Comparison of ENCODE assay signal across 8 cellular contexts in genomic region chr5:149271717-149272558, GRCh38. TPM values are rescaled to one million over a fixed set of nuclear protein-coding genes. Genes with fewer than 3 reads are reported as not detected.
DNase-seq lines count a peak whose midpoint lies in the region; ATAC-seq, FAIRE-seq and TF ChIP-seq lines count a peak whose summit lies in the region.

Gene AFAP1L1, plus strand, starts transcription at chr5:149271859. Its CDS starts 110 bp downstream, at chr5:149271969.

- peaks cover 20% of the 10 kb centered on the region for H3K27me3 Mint-ChIP-seq in activated naive CD4-positive, alpha-beta T cell treated with anti-CD3 and anti-CD28 coated beads, Interleukin-2, amount 50 U/mL, for 24 hours
- peaks cover 34 to 48% of the 10 kb centered on the region in 2 donors for H3K27me3 Mint-ChIP-seq in natural killer cell (ENCODE audit: low read depth in 2 of 2)

- DNase-seq in NCI-H1092 treated with DMSO at 0.1 percent for 48 hours (lab: John Stamatoyannopoulos, UW) (peak; percentile 8), NCI-H1092 (lab: John Stamatoyannopoulos, UW) (no peak), NCI-H1417 (lab: John Stamatoyannopoulos, UW) (peak; percentile 49 to 53 (median 50)), natural killer cell (no peak), urothelium cell line (ENCODE audit: low spot score) (peak; percentile 84)
- no peak for DNase-seq in activated effector memory CD4-positive, alpha-beta T cell treated with anti-CD3 and anti-CD28 coated beads, Interleukin-2, amount 50 U/mL, for 16 hours

- peaks cover 2% of the 10 kb centered on the region for H3K36me3 Mint-ChIP-seq in activated naive CD4-positive, alpha-beta T cell treated with anti-CD3 and anti-CD28 coated beads, Interleukin-2, amount 50 U/mL, for 24 hours
- no peaks in the 10 kb centered on the region for H3K36me3 Mint-ChIP-seq in natural killer cell

- intact Hi-C loops in natural killer cell (cut with micrococcal nuclease), result no loop called here

- TF ChIP-seq POLR2A in gastroesophageal sphincter (IDR thresholded peaks at IDR 0.05), result peak; percentile 41 to 43

- peak within 1 kb of the TSS in 3 of 4 donors; percentile 79 to 81 (median 80) for H3K27ac ChIP-seq in gastroesophageal sphincter

- TF ChIP-seq EP300 in gastroesophageal sphincter (IDR thresholded peaks at IDR 0.05), result no peak

- no peaks in the 10 kb centered on the region for H3K36me3 ChIP-seq in gastroesophageal sphincter

- no peaks in the 10 kb centered on the region for H3K9me3 Mint-ChIP-seq in activated naive CD4-positive, alpha-beta T cell treated with anti-CD3 and anti-CD28 coated beads, Interleukin-2, amount 50 U/mL, for 24 hours
- peaks cover 2 to 6% of the 10 kb centered on the region in 2 donors for H3K9me3 Mint-ChIP-seq in natural killer cell

- H3K4me1 Mint-ChIP-seq in activated naive CD4-positive, alpha-beta T cell treated with anti-CD3 and anti-CD28 coated beads, Interleukin-2, amount 50 U/mL, for 24 hours, result peaks cover 15% of the 10 kb centered on the region
- peaks cover 5 to 11% of the 10 kb centered on the region in 2 donors for H3K4me1 Mint-ChIP-seq in natural killer cell

- WGBS in gastroesophageal sphincter (ENCODE audit: low coverage in 1 of 2), 2 donors, result 0 to 1% methylated on average over 3 to 24 of the region's 81 CpGs

- no peaks in the 10 kb centered on the region for H3K27me3 ChIP-seq in gastroesophageal sphincter

- FAIRE-seq in urothelium cell line (lab: Jason Lieb, UNC), result peak; percentile 91

- peak within 1 kb of the TSS; percentile 90 for H3K4me3 Mint-ChIP-seq in activated naive CD4-positive, alpha-beta T cell treated with anti-CD3 and anti-CD28 coated beads, Interleukin-2, amount 50 U/mL, for 24 hours
- H3K4me3 Mint-ChIP-seq in natural killer cell, result peak within 1 kb of the TSS; percentile 90

- TF ChIP-seq CTCF in gastroesophageal sphincter (IDR thresholded peaks at IDR 0.05), result no peak
- TF ChIP-seq CTCF in natural killer cell (IDR thresholded peaks at IDR 0.05), result no peak

- H3K9me3 ChIP-seq in gastroesophageal sphincter, result peaks cover 0 to 14% (median 0%) of the 10 kb centered on the region in 3 donors

- peak within 1 kb of the TSS; percentile 65 for H3K27ac Mint-ChIP-seq in activated naive CD4-positive, alpha-beta T cell treated with anti-CD3 and anti-CD28 coated beads, Interleukin-2, amount 50 U/mL, for 24 hours
- no peak within 1 kb of the TSS for H3K27ac Mint-ChIP-seq in natural killer cell

- H3K4me1 ChIP-seq in gastroesophageal sphincter, result peaks cover 0 to 31% (median 7%) of the 10 kb centered on the region in 3 donors

- peak within 1 kb of the TSS; percentile 55 to 65 for H3K4me3 ChIP-seq in gastroesophageal sphincter

- ATAC-seq in gastroesophageal sphincter (peak; percentile 88), natural killer cell (peak in 1 of 3 donors; percentile 52)

RNA-seq across cellular contexts. Expression of gene AFAP1L1, which starts in this region (rescaled TPM):
- total RNA-seq in gastroesophageal sphincter (10 to 100 TPM; 10.3 to 20.6 (median 14.0) TPM), natural killer cell (1 to 10 TPM in 1 of 3 donors, under 1 TPM in 1, not detected in 1; 0.23 to 1.5 TPM)

Comparison
In these comparisons a context has a peak if more than half of its experiments do, and no peak if none do; other contexts are left out.
1. RNA of gene AFAP1L1 (total RNA-seq): 10.3 to 20.6 TPM in gastroesophageal sphincter; 0.23 to 1.5 TPM in natural killer cell; every median in the first group is over 4 times any median in the second.
2. DNase-seq: peak in NCI-H1092 treated with DMSO at 0.1 percent for 48 hours (single experiment), NCI-H1417 (3 of 3) and urothelium cell line (single experiment); none in NCI-H1092 (single experiment), natural killer cell (single experiment) and activated effector memory CD4-positive, alpha-beta T cell treated with anti-CD3 and anti-CD28 coated beads, Interleukin-2, amount 50 U/mL, for 16 hours (single experiment).